17 cellular contexts compared by ENCODE assay signal in genomic region chr13:31972453-31972852, GRCh38.
"Had no signal": no experiment of that assay in that cellular context is flagged by ENCODE, and none has a peak within 500 bp of the region (broad histone marks: within the 10 kb centered on the region; RNA-seq: fewer than 3 reads in every experiment).

No MANE protein-coding gene starts in this region.

- H3K9me3 ChIP-seq: neutrophil, sigmoid colon, stomach, thoracic aorta, transverse colon had no signal

- FAIRE-seq: islet of Langerhans had no signal

- H3K27me3 ChIP-seq: foreskin keratinocyte, neutrophil, sigmoid colon, stomach, transverse colon had no signal

- H3K27ac ChIP-seq: foreskin keratinocyte, neutrophil, sigmoid colon, skin epidermis, stomach, thoracic aorta, transverse colon had no signal

- DNase-seq: foreskin keratinocyte; hippocampal formation; mesendoderm; naive thymus-derived CD8-positive, alpha-beta T cell; sigmoid colon; stimulated activated CD4-positive, alpha-beta T cell treated with anti-CD3 and anti-CD28 coated beads, Interleukin-2, amount 100 ng/mL, for 24 hours; stimulated activated CD4-positive, alpha-beta T cell treated with anti-CD3 and anti-CD28 coated beads, Interleukin-4, amount 100 ng/mL, for 4 hours; stimulated activated naive CD4-positive, alpha-beta T cell; stomach; substantia nigra; transverse colon had no signal

- ATAC-seq: foreskin keratinocyte; left lobe of liver; naive thymus-derived CD8-positive, alpha-beta T cell had no signal

- H3K4me3 ChIP-seq: lung, sigmoid colon, skin epidermis, stomach, thoracic aorta, transverse colon had no signal

- H3K36me3 ChIP-seq: neutrophil, sigmoid colon, stomach, thoracic aorta, transverse colon had no signal

- H3K4me1 ChIP-seq: transverse colon had no signal
